In genomic region chr7:2626498-2627117, GRCh38 we compare ENCODE assay signal across 16 cellular contexts. TPM values are rescaled to one million over a fixed set of nuclear protein-coding genes. Genes with fewer than 3 reads are reported as not detected.
DNase-seq lines count a peak whose midpoint lies in the region; ATAC-seq, FAIRE-seq and TF ChIP-seq lines count a peak whose summit lies in the region.
"Had no signal": no experiment of that assay in that cellular context is flagged by ENCODE, and none has a peak within 500 bp of the region (broad histone marks: within the 10 kb centered on the region; RNA-seq: fewer than 3 reads in every experiment).

No MANE protein-coding gene starts in this region.

- TF ChIP-seq CTCF in GM23338 (conservative IDR thresholded peaks at IDR 0.05; ENCODE audit: low read depth in 2 of 2) (no peak), astrocyte of the cerebellum (IDR thresholded peaks at IDR 0.05; ENCODE audit: low read depth, low read length, missing control alignments) (no peak), MM.1S (IDR thresholded peaks at IDR 0.05; ENCODE audit: low read length) (no peak)

- no peak for ATAC-seq in GM23338
- ATAC-seq in left cardiac atrium: peak in 1 of 2 donors; percentile 5
- no peak for ATAC-seq in activated naive CD4-positive, alpha-beta T cell treated with anti-CD3 and anti-CD28 coated beads, Interleukin-2, amount 50 U/mL, for 72 hours

- H3K27me3 Mint-ChIP-seq in GM23338 (ENCODE audit: insufficient read depth, low read depth, poor library complexity): peaks cover 10% of the 10 kb centered on the region
- H3K27me3 Mint-ChIP-seq: activated naive CD4-positive, alpha-beta T cell treated with anti-CD3 and anti-CD28 coated beads, Interleukin-2, amount 50 U/mL, for 24 hours had no signal

- in situ Hi-C loops in astrocyte of the cerebellum (cut with HindIII; ENCODE audit: low sequenced_read_pairs): no loop called here

- no peaks in the 10 kb centered on the region for H3K9me3 Mint-ChIP-seq in GM23338
- H3K9me3 Mint-ChIP-seq in activated naive CD4-positive, alpha-beta T cell treated with anti-CD3 and anti-CD28 coated beads, Interleukin-2, amount 50 U/mL, for 72 hours: no peaks in the 10 kb centered on the region
- H3K9me3 Mint-ChIP-seq: activated naive CD4-positive, alpha-beta T cell treated with anti-CD3 and anti-CD28 coated beads, Interleukin-2, amount 50 U/mL, for 24 hours had no signal

- H3K36me3 Mint-ChIP-seq in GM23338 (ENCODE audit: low read depth): no peaks in the 10 kb centered on the region
- H3K36me3 Mint-ChIP-seq in activated naive CD4-positive, alpha-beta T cell treated with anti-CD3 and anti-CD28 coated beads, Interleukin-2, amount 50 U/mL, for 72 hours: no peaks in the 10 kb centered on the region
- H3K36me3 Mint-ChIP-seq: activated naive CD4-positive, alpha-beta T cell treated with anti-CD3 and anti-CD28 coated beads, Interleukin-2, amount 50 U/mL, for 24 hours; CD14-positive monocyte had no signal

- H3K27me3 ChIP-seq in GM23338 (ENCODE audit: insufficient read depth) (no peaks in the 10 kb centered on the region), skeletal muscle tissue (ENCODE audit: control insufficient read depth in 3 of 3, insufficient read depth in 3 of 3, low read length in 3 of 3) (peaks cover 0 to 2% (median 0%) of the 10 kb centered on the region in 3 donors), MM.1S (replicated peaks; ENCODE audit: insufficient read depth, low read length) (peaks cover 82% of the 10 kb centered on the region)

- no peak overlapping the region for H3K27ac ChIP-seq in GM23338 (ENCODE audit: low read depth)
- H3K27ac ChIP-seq in skeletal muscle tissue (ENCODE audit: low read depth, low read length): peak overlapping the region; percentile 46
- no peak overlapping the region for H3K27ac ChIP-seq in MM.1S (ENCODE audit: low read length)
- H3K27ac ChIP-seq: epithelial cell of prostate had no signal

- H3K79me2 ChIP-seq in GM23338 (replicated peaks; ENCODE audit: insufficient read depth) (no peaks in the 10 kb centered on the region), MM.1S (ENCODE audit: low read length) (no peaks in the 10 kb centered on the region)

- H3K4me1 ChIP-seq in GM23338 (ENCODE audit: insufficient read depth) (peaks cover 11% of the 10 kb centered on the region), skeletal muscle tissue (ENCODE audit: control insufficient read depth in 3 of 3, insufficient read depth in 3 of 3, low read length in 3 of 3) (peaks cover 22 to 29% (median 29%) of the 10 kb centered on the region in 3 donors), MM.1S (ENCODE audit: low read length) (no peaks in the 10 kb centered on the region)

- no peak for DNase-seq in GM23338 (ENCODE audit: low spot score)
- peak; percentile 86 for DNase-seq in astrocyte of the cerebellum (ENCODE audit: low read depth)
- peak; percentile 73 for DNase-seq in left cardiac atrium
- DNase-seq in activated naive CD4-positive, alpha-beta T cell treated with anti-CD3 and anti-CD28 coated beads, Interleukin-2, amount 50 U/mL, for 72 hours (ENCODE audit: low spot score in 2 of 2): no peak
- no peak for DNase-seq in MM.1S
- no peak for DNase-seq in GM19239 (ENCODE audit: insufficient read length, low spot score)
- no peak for DNase-seq in T-helper 1 cell
- DNase-seq: activated CD4-positive, CD25-positive, alpha-beta regulatory T cell treated with anti-CD3 and anti-CD28 coated beads, Interleukin-2, amount 50 U/mL, for 72 hours; activated CD8-positive, alpha-beta memory T cell treated with anti-CD3 and anti-CD28 coated beads, Interleukin-2, amount 50 U/mL, for 48 hours; MV-4-11; NCI-H2171 treated with DMSO at 0.1 percent for 48 hours; OCI-M1 had no signal

- H3K9me3 ChIP-seq in skeletal muscle tissue (ENCODE audit: control insufficient read depth in 3 of 3, low read length in 3 of 3): no peaks in the 10 kb centered on the region
- H3K9me3 ChIP-seq in MM.1S (replicated peaks; ENCODE audit: insufficient read depth, low read length): no peaks in the 10 kb centered on the region

- FAIRE-seq in GM19239 (lab: Jason Lieb, UNC): no peak

- no peak overlapping the region for H3K27ac Mint-ChIP-seq in GM23338
- H3K27ac Mint-ChIP-seq in activated naive CD4-positive, alpha-beta T cell treated with anti-CD3 and anti-CD28 coated beads, Interleukin-2, amount 50 U/mL, for 72 hours: no peak overlapping the region
- H3K27ac Mint-ChIP-seq: activated naive CD4-positive, alpha-beta T cell treated with anti-CD3 and anti-CD28 coated beads, Interleukin-2, amount 50 U/mL, for 24 hours; CD14-positive monocyte had no signal

- H3K9ac ChIP-seq in skeletal muscle tissue (ENCODE audit: low read depth in 1 of 3, low read length in 3 of 3): peak overlapping the region in 1 of 3 donors; percentile 28
- H3K9ac ChIP-seq in MM.1S (ENCODE audit: low read length): no peak overlapping the region

- peaks cover 8% of the 10 kb centered on the region; the same call in 1 of the 2 replicates for H3F3A ChIP-seq in GM23338 (replicated peaks; ENCODE audit: low read depth)
- no peaks in the 10 kb centered on the region for H3F3A ChIP-seq in MM.1S (ENCODE audit: insufficient read depth, low read length)

- H4K20me1 ChIP-seq in GM23338 (replicated peaks; ENCODE audit: insufficient read depth) (no peaks in the 10 kb centered on the region), MM.1S (ENCODE audit: insufficient read depth, low read length) (no peaks in the 10 kb centered on the region)

- H3K4me2 ChIP-seq in GM23338 (no peak overlapping the region), MM.1S (ENCODE audit: low read depth, low read length) (no peak overlapping the region)

- peaks cover 15% of the 10 kb centered on the region for H3K4me1 Mint-ChIP-seq in GM23338

- no peak overlapping the region for H3K4me3 ChIP-seq in GM23338
- no peak overlapping the region for H3K4me3 ChIP-seq in astrocyte of the cerebellum (ENCODE audit: low read depth, low read length)
- H3K4me3 ChIP-seq in skeletal muscle tissue (ENCODE audit: low read length in 3 of 3): no peak overlapping the region
- no peak overlapping the region for H3K4me3 ChIP-seq in MM.1S (ENCODE audit: low read length)

- H2AFZ ChIP-seq in GM23338: peak overlapping the region; percentile 80; the same call in 1 of the 2 replicates
- H2AFZ ChIP-seq in MM.1S (ENCODE audit: low read length): no peak overlapping the region

- H3K9me2 ChIP-seq in GM23338 (ENCODE audit: insufficient read depth) (no peaks in the 10 kb centered on the region), MM.1S (replicated peaks; ENCODE audit: insufficient read depth, low read length) (no peaks in the 10 kb centered on the region)

- H3K36me3 ChIP-seq in GM23338 (ENCODE audit: insufficient read depth) (no peaks in the 10 kb centered on the region), skeletal muscle tissue (ENCODE audit: control insufficient read depth in 3 of 3, insufficient read depth in 3 of 3, low read length in 3 of 3) (no peaks in the 10 kb centered on the region), MM.1S (replicated peaks; ENCODE audit: insufficient read depth, low read length) (no peaks in the 10 kb centered on the region)

- no peak overlapping the region for H3K4me3 Mint-ChIP-seq in GM23338
- H3K4me3 Mint-ChIP-seq: activated naive CD4-positive, alpha-beta T cell treated with anti-CD3 and anti-CD28 coated beads, Interleukin-2, amount 50 U/mL, for 24 hours; CD14-positive monocyte had no signal

- intact Hi-C loops in left cardiac atrium (cut with DNase I): no loop called here

TF ChIP-seq in GM23338, 12 proteins besides CTCF, POLR2A, EP300 and RAD21:
- no peak for TF ChIP-seq EZH2 (IDR thresholded peaks at IDR 0.05; ENCODE audit: low read depth, unreplicated experiment)
- TF ChIP-seq ETS1 (IDR thresholded peaks at IDR 0.05): no peak

RNA-seq across cellular contexts. Expression of gene TTYH3, which starts 5.2 kb away (rescaled TPM):
- total RNA-seq in GM23338 (2014; rRNA removed; shearing (Covaris generic)): 113 and 126 TPM in 2 replicates
- polyA plus RNA-seq in GM23338 (2016; fragmentation: Nextera tagmentation; extraction: Ambion mirVana): 59.6 and 62.3 TPM in 2 replicates
- total RNA-seq in left cardiac atrium (10 to 100 TPM; 30.3 to 38.7 TPM), skeletal muscle tissue (18.8 TPM)
- total RNA-seq in activated naive CD4-positive, alpha-beta T cell treated with anti-CD3 and anti-CD28 coated beads, Interleukin-2, amount 50 U/mL, for 72 hours: 10 to 100 TPM; 23.8 to 28.3 TPM

Comparison
In these comparisons a context has a peak if more than half of its experiments do, and no peak if none do; other contexts are left out.
1. DNase-seq: peak in astrocyte of the cerebellum (single experiment) and left cardiac atrium (single experiment); none in GM23338 (single experiment), activated naive CD4-positive, alpha-beta T cell treated with anti-CD3 and anti-CD28 coated beads, Interleukin-2, amount 50 U/mL, for 72 hours (0 of 2), MM.1S (single experiment), GM19239 (single experiment) and T-helper 1 cell (0 of 5).